ENCODE assay signal across 26 cellular contexts in the genomic region with DNA sequence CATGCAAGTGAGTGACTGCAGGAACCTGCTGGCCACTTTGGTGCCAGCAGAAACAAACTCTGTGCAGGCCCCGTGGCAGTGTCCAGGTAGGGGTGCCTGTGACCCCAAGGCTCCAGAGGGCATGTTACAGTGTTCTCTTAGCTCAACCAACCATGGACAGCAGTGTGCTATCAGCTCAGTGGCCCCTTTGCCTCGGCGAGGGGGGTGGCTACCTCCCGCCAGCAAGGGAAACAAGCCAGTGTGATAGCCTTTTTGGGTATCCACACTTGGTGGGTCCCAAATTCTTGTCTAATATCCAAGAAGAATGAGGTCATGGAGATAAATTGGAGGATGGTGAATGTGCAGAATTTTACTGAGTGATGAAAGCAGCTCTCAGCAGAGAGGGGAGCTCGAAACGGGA.
A peak's percentile ranks its signal among the peaks of the same experiment; 100 is the strongest.
DNase-seq lines count a peak whose midpoint lies in the region; ATAC-seq, FAIRE-seq and TF ChIP-seq lines count a peak whose summit lies in the region.
"Had no signal": no experiment of that assay in that cellular context is flagged by ENCODE, and none has a peak within 500 bp of the region (broad histone marks: within the 10 kb centered on the region; RNA-seq: fewer than 3 reads in every experiment).

No MANE protein-coding gene starts in this region.

- H3K4me3 ChIP-seq in right atrium auricular region = no peak overlapping the region
- no peak overlapping the region for H3K4me3 ChIP-seq in right cardiac atrium (ENCODE audit: low read length)
- H3K4me3 ChIP-seq: A549; BLaER1 treated with 17β-estradiol and CSF1 and Interleukin-3, amounts not matched to agents 10 nM and 100 nM; GM23248 had no signal

- WGBS in right cardiac atrium = 36% methylated on average over 6 of the region's 6 CpGs

- no peaks in the 10 kb centered on the region for H3K36me3 ChIP-seq in right atrium auricular region
- H3K36me3 ChIP-seq: BE2C; BLaER1 treated with 17β-estradiol and CSF1 and Interleukin-3, amounts not matched to agents 10 nM and 100 nM had no signal

- H3K27me3 ChIP-seq in right atrium auricular region (no peaks in the 10 kb centered on the region), right cardiac atrium (ENCODE audit: control insufficient read depth, insufficient read depth) (no peaks in the 10 kb centered on the region)
- H3K27me3 ChIP-seq: BE2C; BLaER1 treated with 17β-estradiol and CSF1 and Interleukin-3, amounts not matched to agents 10 nM and 100 nM had no signal

- CTCF ChIA-PET in RWPE1 (lab: Yijun Ruan, JAX) = no interaction called here

- intact Hi-C loops in Right ventricle myocardium superior (cut with DNase I) = no loop called here
- intact Hi-C loops in left cardiac atrium (cut with DNase I) = loop anchor here in 1 of 2 donors (10.0 kb wide), 1 partner anchor 170 kb away; no protein-coding TSS in a partner anchor
- intact Hi-C loops in right cardiac atrium (cut with DNase I) = no loop called here

- ATAC-seq in Right ventricle myocardium superior (ENCODE audit: poor library complexity) (peak; percentile 72), left cardiac atrium (peak; percentile 25 to 91), right cardiac atrium (peak; percentile 35 to 59)
- ATAC-seq: A549 had no signal

- DNase-seq in Right ventricle myocardium superior = no peak
- no peak for DNase-seq in right atrium auricular region (ENCODE audit: low spot score)
- no peak for DNase-seq in RWPE1 (ENCODE audit: low spot score)
- peak; percentile 22 for DNase-seq in left cardiac atrium
- DNase-seq in right cardiac atrium = peak in 2 of 3 donors; percentile 45 to 55
- DNase-seq in cortex of kidney (lab: John Stamatoyannopoulos, UW) = no peak
- DNase-seq in CD1c-positive myeloid dendritic cell (ENCODE audit: extremely low spot score) = no peak
- DNase-seq in RCC 7860 (ENCODE audit: low spot score) = no peak
- DNase-seq: 8988T; ACHN; AML-193; BE2C; Calu3; CD4-positive, alpha-beta memory T cell; COR-L47; DMS53; DMS79 treated with DMSO at 0.1 percent for 48 hours; GF-D8; GM23248; H7; HCEC 1CT had no signal

- POLR2A ChIA-PET in RWPE1 (lab: Yijun Ruan, JAX; ENCODE audit: low non-redundant PET) = no interaction called here

- no peak for TF ChIP-seq CTCF in right atrium auricular region (IDR thresholded peaks at IDR 0.05)
- no peak for TF ChIP-seq CTCF in RWPE1 (conservative IDR thresholded peaks at IDR 0.05; ENCODE audit: low read depth)

- H3K9me3 ChIP-seq in right atrium auricular region (no peaks in the 10 kb centered on the region), right cardiac atrium (ENCODE audit: control insufficient read depth, low read length) (no peaks in the 10 kb centered on the region)
- H3K9me3 ChIP-seq: A549; BE2C; BLaER1 treated with 17β-estradiol and CSF1 and Interleukin-3, amounts not matched to agents 10 nM and 100 nM had no signal

- FAIRE-seq in RCC 7860 (lab: Jason Lieb, UNC) = no peak
- FAIRE-seq: A549, GM12891, GM18507, H1 had no signal

- H3K27ac ChIP-seq in right atrium auricular region = no peak overlapping the region
- H3K27ac ChIP-seq in RWPE1 = peak overlapping the region; percentile 34
- H3K27ac ChIP-seq in right cardiac atrium (ENCODE audit: low read length) = no peak overlapping the region
- H3K27ac ChIP-seq: A549; BLaER1 treated with 17β-estradiol and CSF1 and Interleukin-3, amounts not matched to agents 10 nM and 100 nM; GM23248 had no signal

- no peaks in the 10 kb centered on the region for H3K4me1 ChIP-seq in right atrium auricular region
- peaks cover 3% of the 10 kb centered on the region for H3K4me1 ChIP-seq in right cardiac atrium (ENCODE audit: control insufficient read depth, insufficient read depth, low read length)
- H3K4me1 ChIP-seq: A549; BE2C; BLaER1 treated with 17β-estradiol and CSF1 and Interleukin-3, amounts not matched to agents 10 nM and 100 nM had no signal

Comparison
In these comparisons a context has a peak if more than half of its experiments do, and no peak if none do; other contexts are left out.
1. DNase-seq: peak in left cardiac atrium (single experiment) and right cardiac atrium (2 of 3); none in Right ventricle myocardium superior (single experiment), right atrium auricular region (single experiment), RWPE1 (single experiment), cortex of kidney (single experiment), CD1c-positive myeloid dendritic cell (single experiment) and RCC 7860 (single experiment).
2. Peak in every context shown above with its lines, with median percentiles within 50 percentile points of each other: ATAC-seq.